In genomic region chr20:59988141-59988540, GRCh38 we compare ENCODE assay signal across 11 cellular contexts. TPM values are rescaled to one million over a fixed set of nuclear protein-coding genes. Genes with fewer than 3 reads are reported as not detected.
DNase-seq lines count a peak whose midpoint lies in the region; ATAC-seq, FAIRE-seq and TF ChIP-seq lines count a peak whose summit lies in the region.
"Had no signal": no experiment of that assay in that cellular context is flagged by ENCODE, and none has a peak within 500 bp of the region (broad histone marks: within the 10 kb centered on the region; RNA-seq: fewer than 3 reads in every experiment).

No MANE protein-coding gene starts in this region.

- no peak for TF ChIP-seq CTCF in VCaP (conservative IDR thresholded peaks at IDR 0.05)

- DNase-seq in HTR-8/SVneo (ENCODE audit: insufficient read length, low spot score): no peak
- peak; percentile 31 for DNase-seq in myocyte (ENCODE audit: low read depth)
- DNase-seq in NCI-H1694 (lab: John Stamatoyannopoulos, UW): no peak
- DNase-seq: NCI-H2227 treated with DMSO at 0.1 percent for 48 hours, occipital lobe had no signal

- peak; percentile 68 for FAIRE-seq in HTR-8/SVneo (lab: Jason Lieb, UNC)
- FAIRE-seq: colon, G401.6 had no signal

- ATAC-seq in HG03565 (IDR thresholded peaks at IDR 0.05; ENCODE audit: unreplicated experiment) (no peak), GM18861 (IDR thresholded peaks at IDR 0.05; ENCODE audit: unreplicated experiment) (no peak)

- peak overlapping the region; percentile 22; the same call in 1 of the 2 replicates for H3K27ac ChIP-seq in VCaP
- H3K27ac ChIP-seq: HL-60 had no signal

RNA-seq across cellular contexts. Expression of gene CDH26, which starts 29.9 kb away (rescaled TPM):
- 0.10 and 0.19 TPM in 2 replicates for total RNA-seq in myocyte
- polyA plus RNA-seq in myocyte (2012): 0.33 TPM

RNA-seq across cellular contexts. Expression of gene FAM217B, which starts 48.0 kb away (rescaled TPM):
- 8.2 and 10.0 TPM in 2 replicates for total RNA-seq in myocyte
- polyA plus RNA-seq in myocyte (2012): 2.7 TPM

RNA-seq across cellular contexts. Expression of gene PPP1R3D, which starts 48.0 kb away (rescaled TPM):
- 6.7 and 7.3 TPM in 2 replicates for total RNA-seq in myocyte
- 2.4 TPM for polyA plus RNA-seq in myocyte (2012)

RNA-seq across cellular contexts. Expression of gene SYCP2, which starts 54.7 kb away (rescaled TPM):
- total RNA-seq in myocyte: 0.57 and 0.78 TPM in 2 replicates
- polyA plus RNA-seq in myocyte (2012): 0.15 TPM
